ENCODE assay signal across 8 cellular contexts in the genomic region with DNA sequence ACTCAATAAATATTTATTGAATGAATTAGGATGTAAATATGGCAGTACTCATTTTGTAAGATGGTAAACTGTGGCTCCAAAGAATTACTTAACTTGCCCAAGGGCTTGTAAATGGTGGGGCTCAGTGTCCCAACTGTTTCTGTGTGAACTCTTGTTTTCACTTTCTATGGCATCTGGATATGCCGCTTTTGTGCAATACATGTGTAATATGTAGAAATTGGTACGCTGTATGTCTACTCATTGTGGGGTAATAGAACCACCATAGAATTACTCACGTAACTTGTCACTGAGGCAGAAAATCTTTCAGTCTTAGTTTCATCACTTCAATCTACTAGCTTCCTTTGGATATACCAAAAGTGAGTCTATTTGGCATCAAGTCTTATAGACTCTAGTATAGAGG. TPM values are rescaled to one million over a fixed set of nuclear protein-coding genes. Genes with fewer than 3 reads are reported as not detected.
DNase-seq lines count a peak whose midpoint lies in the region; ATAC-seq, FAIRE-seq and TF ChIP-seq lines count a peak whose summit lies in the region.

No MANE protein-coding gene starts in this region.

- H3K79me2 ChIP-seq in endothelial cell of umbilical vein (ENCODE audit: control insufficient read depth, insufficient read depth, low read length), result peaks cover 44% of the 10 kb centered on the region

- CTCF ChIA-PET in RWPE1 (lab: Yijun Ruan, JAX) (no interaction called here), endothelial cell of umbilical vein (lab: Charles Lee) (interaction anchor here (1.4 kb wide), 1 partner anchor 66 kb away, joined by 4 read pairs; no protein-coding TSS in a partner anchor)

- no peaks in the 10 kb centered on the region for H3K9me3 ChIP-seq in endothelial cell of umbilical vein (replicated peaks; ENCODE audit: control insufficient read depth, insufficient read depth, low read length)

- peaks cover 10 to 14% of the 10 kb centered on the region in 2 experiments for H3K36me3 ChIP-seq in endothelial cell of umbilical vein (ENCODE audit: control insufficient read depth in 2 of 2, extremely low read depth in 1 of 2, insufficient read depth in 2 of 2, low read length in 2 of 2)

- POLR2A ChIA-PET in RWPE1 (lab: Yijun Ruan, JAX; ENCODE audit: low non-redundant PET) (no interaction called here), endothelial cell of umbilical vein (lab: Charles Lee) (interaction anchor here (0.5 to 0.6 kb wide), 2 partner anchors 15 to 19 kb away, joined by 4 read pairs; no protein-coding TSS in a partner anchor)

- H3K27ac ChIP-seq in RWPE1 (no peak overlapping the region), endothelial cell of umbilical vein (ENCODE audit: insufficient read depth, low read depth, low read length) (no peak overlapping the region)

- no peak for ATAC-seq in HG02981 (IDR thresholded peaks at IDR 0.05; ENCODE audit: unreplicated experiment)

- H3K4me3 ChIP-seq in endothelial cell of umbilical vein (replicated peaks in 1 of 3; ENCODE audit: insufficient read depth in 1 of 3, low read depth in 1 of 3, low read length in 3 of 3) (peak overlapping the region; percentile 68 to 88 (median 68)), retinal pigment epithelial cell (ENCODE audit: low read length) (peak overlapping the region; percentile 93)

- no peak for TF ChIP-seq CTCF in RWPE1 (conservative IDR thresholded peaks at IDR 0.05; ENCODE audit: low read depth)
- TF ChIP-seq CTCF in endothelial cell of umbilical vein (IDR thresholded peaks at IDR 0.05; ENCODE audit: extremely low read depth in 1 of 2, insufficient read depth in 1 of 2, low read depth in 1 of 2, low read length in 2 of 2), result no peak
- TF ChIP-seq CTCF in retinal pigment epithelial cell (conservative IDR thresholded peaks at IDR 0.05; ENCODE audit: low read depth, low read length), result no peak

- H4K20me1 ChIP-seq in endothelial cell of umbilical vein (replicated peaks; ENCODE audit: control insufficient read depth, extremely low read depth, insufficient read depth, low read length), result no peaks in the 10 kb centered on the region

- H3K4me2 ChIP-seq in endothelial cell of umbilical vein (ENCODE audit: insufficient read depth, low read length), result peak overlapping the region; percentile 89

- no peak for DNase-seq in GM12892 (ENCODE audit: insufficient read length)
- peak; percentile 20 for DNase-seq in RWPE1 (ENCODE audit: low spot score)
- DNase-seq in endothelial cell of umbilical vein (ENCODE audit: low read depth, low spot score), result no peak
- DNase-seq in retinal pigment epithelial cell (ENCODE audit: low read depth), result no peak
- DNase-seq in NCI-H2196 treated with DMSO at 0.1 percent for 48 hours (lab: John Stamatoyannopoulos, UW; ENCODE audit: unreplicated experiment), result no peak
- DNase-seq in NCI-H524 (lab: John Stamatoyannopoulos, UW), result no peak
- no peak for DNase-seq in mucosa of gallbladder (ENCODE audit: low spot score)

- H3K9ac ChIP-seq in endothelial cell of umbilical vein (replicated peaks; ENCODE audit: extremely low read depth, insufficient read depth, low read length), result peak overlapping the region; percentile 63

- FAIRE-seq in GM12892 (lab: Jason Lieb, UNC) (peak; percentile 48), endothelial cell of umbilical vein (lab: Jason Lieb, UNC) (no peak)

- no peaks in the 10 kb centered on the region for H3K9me1 ChIP-seq in endothelial cell of umbilical vein (replicated peaks; ENCODE audit: control insufficient read depth, extremely low read depth, insufficient read depth, low read length)

- BruUV-seq in endothelial cell of umbilical vein (replicated peaks; lab: Mats Ljungman, UMichigan), result TSS peak; percentile 49

- dilution Hi-C loops in endothelial cell of umbilical vein (cut with MboI; ENCODE audit: extremely low pct_ligation_motif_present, low sequenced_read_pairs), result no loop called here

- H3K4me1 ChIP-seq in endothelial cell of umbilical vein (ENCODE audit: control insufficient read depth, extremely low read depth, insufficient read depth, low read length), result peaks cover 7% of the 10 kb centered on the region

- intact Hi-C loops in endothelial cell of umbilical vein (cut with micrococcal nuclease), result no loop called here

- TF ChIP-seq POLR2A in GM12892 (IDR thresholded peaks at IDR 0.05; ENCODE audit: low read depth, low read length), result no peak
- no peak for TF ChIP-seq POLR2A in endothelial cell of umbilical vein (IDR thresholded peaks at IDR 0.05; ENCODE audit: low read depth, low read length)

- H2AFZ ChIP-seq in endothelial cell of umbilical vein (ENCODE audit: low read depth, low read length), result no peak overlapping the region

- H3K27me3 ChIP-seq in endothelial cell of umbilical vein (ENCODE audit: control insufficient read depth in 2 of 2, insufficient read depth in 2 of 2, low read length in 2 of 2), result no peaks in the 10 kb centered on the region

TF ChIP-seq in endothelial cell of umbilical vein, 7 proteins besides CTCF, POLR2A, EP300 and RAD21 (continues in another document):
- TF ChIP-seq MYC (IDR thresholded peaks at IDR 0.05; ENCODE audit: low read depth, low read length), result no peak
- TF ChIP-seq JUN (IDR thresholded peaks at IDR 0.05; ENCODE audit: borderline replicate concordance, insufficient read depth, insufficient read length, low read depth), result no peak
- no peak for TF ChIP-seq GATA2 (IDR thresholded peaks at IDR 0.05; ENCODE audit: insufficient read depth, insufficient read length, low read depth, low read length)
- no peak for TF ChIP-seq FOS (IDR thresholded peaks at IDR 0.05; ENCODE audit: borderline replicate concordance, insufficient read depth, low read length)
- TF ChIP-seq, protein P1, sequence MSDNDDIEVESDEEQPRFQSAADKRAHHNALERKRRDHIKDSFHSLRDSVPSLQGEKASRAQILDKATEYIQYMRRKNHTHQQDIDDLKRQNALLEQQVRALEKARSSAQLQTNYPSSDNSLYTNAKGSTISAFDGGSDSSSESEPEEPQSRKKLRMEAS (IDR thresholded peaks at IDR 0.05; ENCODE audit: insufficient read depth, insufficient read length), result no peak
- no peak for TF ChIP-seq POLR2AphosphoS5 (IDR thresholded peaks at IDR 0.05; ENCODE audit: insufficient read depth, low read depth, low read length)

RNA-seq across cellular contexts. Expression of a gene that starts 1.0 kb away (rescaled TPM):
- 47.4 TPM for polyA plus RNA-seq in GM12892 (2012; ENCODE audit: missing spikeins)
- total RNA-seq in endothelial cell of umbilical vein (66.8 and 79.3 TPM in 2 replicates), mucosa of gallbladder (50.8 TPM)
- polyA plus RNA-seq in endothelial cell of umbilical vein, result 23.5 and 25.5 TPM in 2 replicates
- 23.1 and 27.0 TPM in 2 replicates for polyA plus RNA-seq in endothelial cell of umbilical vein (2011; cell fraction: cytosol; rRNA removed)
- polyA plus RNA-seq in endothelial cell of umbilical vein (2011; cell fraction: nucleus; rRNA removed), result 164 and 173 TPM in 2 replicates
- polyA plus RNA-seq in endothelial cell of umbilical vein (2012), result 35.9 and 50.7 TPM in 2 replicates
- polyA minus RNA-seq in endothelial cell of umbilical vein, result 43.2 and 45.1 TPM in 2 replicates
- 18.1 TPM for polyA minus RNA-seq in endothelial cell of umbilical vein (2011; cell fraction: cytosol; rRNA and poly(A)+ RNA removed)
- polyA minus RNA-seq in endothelial cell of umbilical vein (2011; cell fraction: nucleus; rRNA and poly(A)+ RNA removed), result 43.3 and 56.9 TPM in 2 replicates

RNA-seq across cellular contexts. Expression of a gene that starts 28.6 kb away (rescaled TPM):
- polyA plus RNA-seq in GM12892 (2012; ENCODE audit: missing spikeins), result 60.1 TPM
- total RNA-seq in endothelial cell of umbilical vein (73.0 and 76.7 TPM in 2 replicates), mucosa of gallbladder (58.9 TPM)
- polyA plus RNA-seq in endothelial cell of umbilical vein, result 54.8 and 63.1 TPM in 2 replicates
- polyA plus RNA-seq in endothelial cell of umbilical vein (2011; cell fraction: cytosol; rRNA removed), result 74.2 and 87.7 TPM in 2 replicates
- polyA plus RNA-seq in endothelial cell of umbilical vein (2011; cell fraction: nucleus; rRNA removed), result 82.9 and 101 TPM in 2 replicates
- 53.4 and 69.6 TPM in 2 replicates for polyA plus RNA-seq in endothelial cell of umbilical vein (2012)
- polyA minus RNA-seq in endothelial cell of umbilical vein, result 26.7 and 30.4 TPM in 2 replicates
- 25.8 TPM for polyA minus RNA-seq in endothelial cell of umbilical vein (2011; cell fraction: cytosol; rRNA and poly(A)+ RNA removed)
- polyA minus RNA-seq in endothelial cell of umbilical vein (2011; cell fraction: nucleus; rRNA and poly(A)+ RNA removed), result 19.3 and 20.1 TPM in 2 replicates

RNA-seq across cellular contexts. Expression of a gene that starts 40.0 kb away (rescaled TPM):
- 2.5 TPM for polyA plus RNA-seq in GM12892 (2012; ENCODE audit: missing spikeins)
- total RNA-seq in endothelial cell of umbilical vein (1.0 and 2.4 TPM in 2 replicates), mucosa of gallbladder (7.7 TPM)
- 4.2 and 4.3 TPM in 2 replicates for polyA plus RNA-seq in endothelial cell of umbilical vein
- 2.4 TPM in 2 replicates for polyA plus RNA-seq in endothelial cell of umbilical vein (2011; cell fraction: cytosol; rRNA removed)
- polyA plus RNA-seq in endothelial cell of umbilical vein (2011; cell fraction: nucleus; rRNA removed), result 5.9 and 7.5 TPM in 2 replicates
- 1.3 and 1.5 TPM in 2 replicates for polyA plus RNA-seq in endothelial cell of umbilical vein (2012)
- polyA minus RNA-seq in endothelial cell of umbilical vein, result 3.7 and 4.0 TPM in 2 replicates
- polyA minus RNA-seq in endothelial cell of umbilical vein (2011; cell fraction: cytosol; rRNA and poly(A)+ RNA removed), result not detected
- polyA minus RNA-seq in endothelial cell of umbilical vein (2011; cell fraction: nucleus; rRNA and poly(A)+ RNA removed), result 1.7 and 2.3 TPM in 2 replicates

RNA-seq across cellular contexts. Expression of a gene that starts 41.6 kb away (rescaled TPM):
- 9.0 TPM for polyA plus RNA-seq in GM12892 (2012; ENCODE audit: missing spikeins)
- total RNA-seq in endothelial cell of umbilical vein (23.9 and 24.5 TPM in 2 replicates), mucosa of gallbladder (33.2 TPM)
- polyA plus RNA-seq in endothelial cell of umbilical vein, result 11.8 and 12.9 TPM in 2 replicates
- 12.7 and 15.1 TPM in 2 replicates for polyA plus RNA-seq in endothelial cell of umbilical vein (2011; cell fraction: cytosol; rRNA removed)
- 15.3 and 17.4 TPM in 2 replicates for polyA plus RNA-seq in endothelial cell of umbilical vein (2011; cell fraction: nucleus; rRNA removed)
- polyA plus RNA-seq in endothelial cell of umbilical vein (2012), result 11.8 and 15.8 TPM in 2 replicates
- polyA minus RNA-seq in endothelial cell of umbilical vein, result 13.9 and 18.4 TPM in 2 replicates
- polyA minus RNA-seq in endothelial cell of umbilical vein (2011; cell fraction: cytosol; rRNA and poly(A)+ RNA removed), result 17.4 TPM
- polyA minus RNA-seq in endothelial cell of umbilical vein (2011; cell fraction: nucleus; rRNA and poly(A)+ RNA removed), result 16.9 and 24.0 TPM in 2 replicates

RNA-seq across cellular contexts. Expression of a gene that starts 49.7 kb away (rescaled TPM):
- 14.6 TPM for polyA plus RNA-seq in GM12892 (2012; ENCODE audit: missing spikeins)
- total RNA-seq in endothelial cell of umbilical vein (30.4 and 35.5 TPM in 2 replicates), mucosa of gallbladder (26.8 TPM)
- polyA plus RNA-seq in endothelial cell of umbilical vein, result 52.6 and 66.9 TPM in 2 replicates
- 61.4 and 81.5 TPM in 2 replicates for polyA plus RNA-seq in endothelial cell of umbilical vein (2011; cell fraction: cytosol; rRNA removed)
- polyA plus RNA-seq in endothelial cell of umbilical vein (2011; cell fraction: nucleus; rRNA removed), result 19.5 and 27.2 TPM in 2 replicates
- 31.0 and 41.3 TPM in 2 replicates for polyA plus RNA-seq in endothelial cell of umbilical vein (2012)
- 10.8 and 12.9 TPM in 2 replicates for polyA minus RNA-seq in endothelial cell of umbilical vein
- not detected for polyA minus RNA-seq in endothelial cell of umbilical vein (2011; cell fraction: cytosol; rRNA and poly(A)+ RNA removed)
- 4.7 and 7.4 TPM in 2 replicates for polyA minus RNA-seq in endothelial cell of umbilical vein (2011; cell fraction: nucleus; rRNA and poly(A)+ RNA removed)
